19 cellular contexts compared by ENCODE assay signal in genomic region chr2:238816296-238816695, GRCh38. TPM values are rescaled to one million over a fixed set of nuclear protein-coding genes. Genes with fewer than 3 reads are reported as not detected.
DNase-seq lines count a peak whose midpoint lies in the region; TF ChIP-seq lines count a peak whose summit lies in the region.
"Had no signal": no experiment of that assay in that cellular context is flagged by ENCODE, and none has a peak within 500 bp of the region (broad histone marks: within the 10 kb centered on the region; RNA-seq: fewer than 3 reads in every experiment).

No MANE protein-coding gene starts in this region.

- H4K8ac ChIP-seq in H9 (replicated peaks; ENCODE audit: insufficient read length, low read depth, low read length) = no peak overlapping the region

- peaks cover 50% of the 10 kb centered on the region for H3K27me3 Mint-ChIP-seq in H9 (ENCODE audit: low read depth)

- H3K27ac ChIP-seq in H9 (ENCODE audit: insufficient read length, low read depth, low read length) = no peak overlapping the region

- WGBS in H9 (ENCODE audit: extremely low coverage, insufficient read length, low lambda C conversion rate) = no CpG with 5 or more reads among the region's 2 CpGs

- no peak overlapping the region for H3K4me3 Mint-ChIP-seq in H9
- H3K4me3 Mint-ChIP-seq: CD4-positive, CD25-positive, alpha-beta regulatory T cell; CD8-positive, alpha-beta memory T cell had no signal

- TF ChIP-seq CTCF in H9 (conservative IDR thresholded peaks at IDR 0.05) = no peak

- H4K20me1 ChIP-seq in H9 (ENCODE audit: control insufficient read depth, insufficient read depth, insufficient read length) = peaks cover 2% of the 10 kb centered on the region

- no peak overlapping the region for H2BK5ac ChIP-seq in H9 (ENCODE audit: insufficient read length, low read length)

- no peak overlapping the region for H3K18ac ChIP-seq in H9 (ENCODE audit: insufficient read length, low read depth, low read length)

- 0 out of 2 replicates have a peak overlapping the region, but pooled peaks have one; percentile 20 for H3K14ac ChIP-seq in H9 (ENCODE audit: insufficient read depth, low read length)

- no peak overlapping the region for H3K4me2 ChIP-seq in H9 (ENCODE audit: insufficient read depth, insufficient read length, low read length)

- no peak overlapping the region for H2AK5ac ChIP-seq in H9 (ENCODE audit: insufficient read length, low read length)

- no peak overlapping the region for H3T11ph ChIP-seq in H9 (ENCODE audit: low read length)

- H3K9me3 ChIP-seq in H9 (ENCODE audit: control insufficient read depth, low read depth, low read length) = no peaks in the 10 kb centered on the region
- H3K9me3 ChIP-seq: HAP-1 had no signal

- H3K4me1 Mint-ChIP-seq in H9 = peaks cover 14 to 19% of the 10 kb centered on the region in 2 experiments
- H3K4me1 Mint-ChIP-seq: CD4-positive, CD25-positive, alpha-beta regulatory T cell; CD8-positive, alpha-beta memory T cell had no signal

- H3K79me1 ChIP-seq in H9 (ENCODE audit: insufficient read depth, low read depth, low read length, poor library complexity, severe bottlenecking) = no peaks in the 10 kb centered on the region

- H3K36me3 Mint-ChIP-seq in H9 (ENCODE audit: insufficient read depth in 1 of 3, low read depth in 3 of 3) = 0 out of 7 replicates have a peak, but pooled peaks cover 0 to 4% (median 0%) of the 10 kb centered on the region in 3 experiments
- H3K36me3 Mint-ChIP-seq: CD4-positive, CD25-positive, alpha-beta regulatory T cell; CD8-positive, alpha-beta memory T cell had no signal

- H3K27ac Mint-ChIP-seq in H9 = no peak overlapping the region
- H3K27ac Mint-ChIP-seq: CD4-positive, CD25-positive, alpha-beta regulatory T cell; CD8-positive, alpha-beta memory T cell had no signal

- H2BK120ac ChIP-seq in H9 (ENCODE audit: low read depth, low read length, poor library complexity, severe bottlenecking) = no peak overlapping the region

- H3K23me2 ChIP-seq in H9 (ENCODE audit: insufficient read length, low read depth, low read length, poor library complexity, severe bottlenecking) = no peaks in the 10 kb centered on the region

- H4K91ac ChIP-seq in H9 (ENCODE audit: insufficient read length, low read depth, low read length) = no peak overlapping the region

- no peaks in the 10 kb centered on the region for H3K79me2 ChIP-seq in H9 (ENCODE audit: insufficient read depth, low read length)

- no peak overlapping the region for H3K9ac ChIP-seq in H9 (ENCODE audit: extremely low read depth, insufficient read length, low read length)

- DNase-seq in EH (ENCODE audit: low read depth) (peak; percentile 63), H9 (no peak), fibroblast of peridontal ligament (ENCODE audit: extremely low read depth) (peak; percentile 19), amygdala (lab: John Stamatoyannopoulos, UW) (no peak), glomerular visceral epithelial cell (ENCODE audit: extremely low spot score) (no peak), NCI-H524 (lab: John Stamatoyannopoulos, UW) (no peak)
- DNase-seq in activated effector memory CD4-positive, alpha-beta T cell treated with anti-CD3 and anti-CD28 coated beads, Interleukin-2, amount 50 U/mL, for 16 hours = no peak
- DNase-seq: ACHN; BE2C; C1 segment of cervical spinal cord; CD4-positive, CD25-positive, alpha-beta regulatory T cell; CD8-positive, alpha-beta memory T cell; COR-L47; DMS 273 treated with DMSO at 0.1 percent for 48 hours; DMS53; DND-41; KG1 had no signal

- H2AFZ ChIP-seq in H9 (ENCODE audit: low read length) = no peak overlapping the region

- no peak overlapping the region for H3K56ac ChIP-seq in H9 (ENCODE audit: insufficient read length, low read depth, low read length)

- peaks cover 3 to 13% of the 10 kb centered on the region in 2 experiments for H3K9me3 Mint-ChIP-seq in H9

- no peak overlapping the region for H2BK15ac ChIP-seq in H9 (ENCODE audit: low read depth, low read length)

- H3K4ac ChIP-seq in H9 (ENCODE audit: low read depth, low read length) = no peak overlapping the region

- H3K27me3 ChIP-seq in H9 (ENCODE audit: insufficient read depth, low read length) = no peaks in the 10 kb centered on the region
- H3K27me3 ChIP-seq: BE2C had no signal

- H3K4me1 ChIP-seq in H9 (ENCODE audit: insufficient read depth, low read length) = no peaks in the 10 kb centered on the region
- H3K4me1 ChIP-seq: BE2C, HAP-1 had no signal

- no peak overlapping the region for H2BK20ac ChIP-seq in H9 (ENCODE audit: low read depth, low read length, poor library complexity, severe bottlenecking)

- H2BK12ac ChIP-seq in H9 (ENCODE audit: insufficient read length, low read depth, low read length) = no peak overlapping the region

- H3K23ac ChIP-seq in H9 (ENCODE audit: insufficient read length, low read depth, low read length) = no peak overlapping the region

- no peak overlapping the region for H4K5ac ChIP-seq in H9 (ENCODE audit: insufficient read length, low read depth, low read length)

RNA-seq across cellular contexts. Expression of gene TWIST2, which starts 31.6 kb away (rescaled TPM):
- 0.22 and 0.33 TPM in 2 replicates for total RNA-seq in H9 (2021)
- total RNA-seq: CD4-positive, CD25-positive, alpha-beta regulatory T cell; CD8-positive, alpha-beta memory T cell; HT-29 had no signal

Comparison
In these comparisons a context has a peak if more than half of its experiments do, and no peak if none do; other contexts are left out.
1. DNase-seq: peak in EH (single experiment) and fibroblast of peridontal ligament (single experiment); none in H9 (single experiment), activated effector memory CD4-positive, alpha-beta T cell treated with anti-CD3 and anti-CD28 coated beads, Interleukin-2, amount 50 U/mL, for 16 hours (single experiment), amygdala (0 of 56), glomerular visceral epithelial cell (single experiment) and NCI-H524 (0 of 2).